Comparison of ENCODE assay signal across 6 cellular contexts in genomic region chr9:82511626-82512025, GRCh38.
"Had no signal": no experiment of that assay in that cellular context is flagged by ENCODE, and none has a peak within 500 bp of the region (broad histone marks: within the 10 kb centered on the region; RNA-seq: fewer than 3 reads in every experiment).

No MANE protein-coding gene starts in this region.

- H3K4me3 Mint-ChIP-seq: H9 had no signal

- FAIRE-seq: H54, HTR-8/SVneo had no signal

- DNase-seq: GOT3, H9, HCEC 1CT, IMR-90 had no signal

- H3K27ac Mint-ChIP-seq: H9 had no signal

- H3K4me1 Mint-ChIP-seq: H9 had no signal
